Comparison of ENCODE assay signal across 1 cellular context in genomic region chr12:48865441-48866290, GRCh38.
A peak's percentile ranks its signal among the peaks of the same experiment; 100 is the strongest.
TF ChIP-seq lines count a peak whose summit lies in the region.

RND1 (minus strand) TSS chr12:48865870; CDS start chr12:48865767, 103 bp downstream.

TF ChIP-seq in HEK293, 187 proteins besides CTCF, POLR2A, EP300 and RAD21 (continued from another document and continues in another):
- TF ChIP-seq, protein P1, sequence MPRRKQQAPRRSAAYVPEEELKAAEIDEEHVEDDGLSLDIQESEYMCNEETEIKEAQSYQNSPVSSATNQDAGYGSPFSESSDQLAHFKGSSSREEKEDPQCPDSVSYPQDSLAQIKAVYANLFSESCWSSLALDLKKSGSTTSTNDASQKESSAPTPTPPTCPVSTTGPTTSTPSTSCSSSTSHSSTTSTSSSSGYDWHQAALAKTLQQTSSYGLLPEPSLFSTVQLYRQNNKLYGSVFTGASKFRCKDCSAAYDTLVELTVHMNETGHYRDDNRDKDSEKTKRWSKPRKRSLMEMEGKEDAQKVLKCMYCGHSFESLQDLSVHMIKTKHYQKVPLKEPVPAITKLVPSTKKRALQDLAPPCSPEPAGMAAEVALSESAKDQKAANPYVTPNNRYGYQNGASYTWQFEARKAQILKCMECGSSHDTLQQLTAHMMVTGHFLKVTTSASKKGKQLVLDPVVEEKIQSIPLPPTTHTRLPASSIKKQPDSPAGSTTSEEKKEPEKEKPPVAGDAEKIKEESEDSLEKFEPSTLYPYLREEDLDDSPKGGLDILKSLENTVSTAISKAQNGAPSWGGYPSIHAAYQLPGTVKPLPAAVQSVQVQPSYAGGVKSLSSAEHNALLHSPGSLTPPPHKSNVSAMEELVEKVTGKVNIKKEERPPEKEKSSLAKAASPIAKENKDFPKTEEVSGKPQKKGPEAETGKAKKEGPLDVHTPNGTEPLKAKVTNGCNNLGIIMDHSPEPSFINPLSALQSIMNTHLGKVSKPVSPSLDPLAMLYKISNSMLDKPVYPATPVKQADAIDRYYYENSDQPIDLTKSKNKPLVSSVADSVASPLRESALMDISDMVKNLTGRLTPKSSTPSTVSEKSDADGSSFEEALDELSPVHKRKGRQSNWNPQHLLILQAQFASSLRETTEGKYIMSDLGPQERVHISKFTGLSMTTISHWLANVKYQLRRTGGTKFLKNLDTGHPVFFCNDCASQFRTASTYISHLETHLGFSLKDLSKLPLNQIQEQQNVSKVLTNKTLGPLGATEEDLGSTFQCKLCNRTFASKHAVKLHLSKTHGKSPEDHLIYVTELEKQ (tag by site-specific recombination; IDR thresholded peaks at IDR 0.05; ENCODE audit: borderline replicate concordance), result no peak
- TF ChIP-seq ZEB2 (tag by site-specific recombination; IDR thresholded peaks at IDR 0.05) (peak; percentile 67), ZBTB48 (tag by site-specific recombination; IDR thresholded peaks at IDR 0.05) (no peak), KLF8 (tag by site-specific recombination; IDR thresholded peaks at IDR 0.05) (peak; percentile 38; the same call in 1 of the 2 replicates), GLIS1 (tag by site-specific recombination; IDR thresholded peaks at IDR 0.05) (peak; percentile 65; the same call in 1 of the 2 replicates), ZNF660 (tag by site-specific recombination; IDR thresholded peaks at IDR 0.05) (no peak; the same call in 1 of the 2 replicates), ZNF146 (tag by site-specific recombination; IDR thresholded peaks at IDR 0.05) (no peak), FEZF1 (tag by site-specific recombination; IDR thresholded peaks at IDR 0.05) (peak; percentile 65), ZNF513 (tag by site-specific recombination; IDR thresholded peaks at IDR 0.05) (peak; percentile 87), ZNF24 (tag by site-specific recombination; IDR thresholded peaks at IDR 0.05) (no peak), ZFHX2 (tag by site-specific recombination; conservative IDR thresholded peaks at IDR 0.05) (no peak), PRDM4 (tag by site-specific recombination; IDR thresholded peaks at IDR 0.05) (peak; percentile 9; the same call in 1 of the 2 replicates), GFI1B (tag by site-specific recombination; IDR thresholded peaks at IDR 0.05) (0 out of 2 replicates have a peak, but pooled peaks have one; percentile 6), SCRT2 (tag by site-specific recombination; IDR thresholded peaks at IDR 0.05) (peak; percentile 68; the same call in 1 of the 2 replicates), ZNF843 (tag by site-specific recombination; IDR thresholded peaks at IDR 0.05) (0 out of 2 replicates have a peak, but pooled peaks have one; percentile 30), ZBTB26 (tag by site-specific recombination; optimal IDR thresholded peaks at IDR 0.05) (peak; percentile 32), ZSCAN4 (tag by site-specific recombination; IDR thresholded peaks at IDR 0.05) (peak; percentile 16; the same call in 1 of the 2 replicates), ZNF341 (tag by site-specific recombination; IDR thresholded peaks at IDR 0.05; ENCODE audit: low read depth) (peak; percentile 96), ZNF426 (tag by site-specific recombination; IDR thresholded peaks at IDR 0.05) (no peak), ZNF629 (tag by site-specific recombination; IDR thresholded peaks at IDR 0.05) (peak; percentile 29; the same call in 1 of the 2 replicates), ZNF248 (tag by site-specific recombination; IDR thresholded peaks at IDR 0.05) (no peak), WT1 (tag by site-specific recombination; IDR thresholded peaks at IDR 0.05) (peak; percentile 73), ZNF2 (tag by site-specific recombination; IDR thresholded peaks at IDR 0.05) (peak; percentile 47; the same call in 1 of the 2 replicates), ELK4 (IDR thresholded peaks at IDR 0.05; ENCODE audit: borderline replicate concordance, low read depth, low read length) (no peak), ZNF658 (tag by site-specific recombination; IDR thresholded peaks at IDR 0.05) (no peak), ZNF26 (tag by site-specific recombination; IDR thresholded peaks at IDR 0.05) (no peak), BCL11A (tag by site-specific recombination; IDR thresholded peaks at IDR 0.05; ENCODE audit: low read depth) (no peak), ZNF76 (tag by site-specific recombination; IDR thresholded peaks at IDR 0.05; ENCODE audit: borderline replicate concordance, low read depth) (peak; percentile 47; the same call in 1 of the 2 replicates), EGR2 (tag by site-specific recombination; IDR thresholded peaks at IDR 0.05; ENCODE audit: low read depth) (no peak), ZNF121 (tag by site-specific recombination; IDR thresholded peaks at IDR 0.05) (no peak), ZNF335 (tag by site-specific recombination; conservative IDR thresholded peaks at IDR 0.05) (peak; percentile 62), ZSCAN16 (tag by site-specific recombination; IDR thresholded peaks at IDR 0.05) (no peak), SP7 (tag by site-specific recombination; IDR thresholded peaks at IDR 0.05) (peak; percentile 69), KLF10 (tag by site-specific recombination; IDR thresholded peaks at IDR 0.05) (peak; percentile 99)
- TF ChIP-seq, protein P2, sequence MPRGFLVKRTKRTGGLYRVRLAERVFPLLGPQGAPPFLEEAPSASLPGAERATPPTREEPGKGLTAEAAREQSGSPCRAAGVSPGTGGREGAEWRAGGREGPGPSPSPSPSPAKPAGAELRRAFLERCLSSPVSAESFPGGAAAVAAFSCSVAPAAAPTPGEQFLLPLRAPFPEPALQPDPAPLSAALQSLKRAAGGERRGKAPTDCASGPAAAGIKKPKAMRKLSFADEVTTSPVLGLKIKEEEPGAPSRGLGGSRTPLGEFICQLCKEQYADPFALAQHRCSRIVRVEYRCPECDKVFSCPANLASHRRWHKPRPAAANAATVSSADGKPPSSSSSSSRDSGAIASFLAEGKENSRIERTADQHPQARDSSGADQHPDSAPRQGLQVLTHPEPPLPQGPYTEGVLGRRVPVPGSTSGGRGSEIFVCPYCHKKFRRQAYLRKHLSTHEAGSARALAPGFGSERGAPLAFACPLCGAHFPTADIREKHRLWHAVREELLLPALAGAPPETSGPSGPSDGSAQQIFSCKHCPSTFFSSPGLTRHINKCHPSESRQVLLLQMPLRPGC (tag by site-specific recombination; IDR thresholded peaks at IDR 0.05), result peak; percentile 31; the same call in 1 of the 2 replicates
- TF ChIP-seq, protein P3, sequence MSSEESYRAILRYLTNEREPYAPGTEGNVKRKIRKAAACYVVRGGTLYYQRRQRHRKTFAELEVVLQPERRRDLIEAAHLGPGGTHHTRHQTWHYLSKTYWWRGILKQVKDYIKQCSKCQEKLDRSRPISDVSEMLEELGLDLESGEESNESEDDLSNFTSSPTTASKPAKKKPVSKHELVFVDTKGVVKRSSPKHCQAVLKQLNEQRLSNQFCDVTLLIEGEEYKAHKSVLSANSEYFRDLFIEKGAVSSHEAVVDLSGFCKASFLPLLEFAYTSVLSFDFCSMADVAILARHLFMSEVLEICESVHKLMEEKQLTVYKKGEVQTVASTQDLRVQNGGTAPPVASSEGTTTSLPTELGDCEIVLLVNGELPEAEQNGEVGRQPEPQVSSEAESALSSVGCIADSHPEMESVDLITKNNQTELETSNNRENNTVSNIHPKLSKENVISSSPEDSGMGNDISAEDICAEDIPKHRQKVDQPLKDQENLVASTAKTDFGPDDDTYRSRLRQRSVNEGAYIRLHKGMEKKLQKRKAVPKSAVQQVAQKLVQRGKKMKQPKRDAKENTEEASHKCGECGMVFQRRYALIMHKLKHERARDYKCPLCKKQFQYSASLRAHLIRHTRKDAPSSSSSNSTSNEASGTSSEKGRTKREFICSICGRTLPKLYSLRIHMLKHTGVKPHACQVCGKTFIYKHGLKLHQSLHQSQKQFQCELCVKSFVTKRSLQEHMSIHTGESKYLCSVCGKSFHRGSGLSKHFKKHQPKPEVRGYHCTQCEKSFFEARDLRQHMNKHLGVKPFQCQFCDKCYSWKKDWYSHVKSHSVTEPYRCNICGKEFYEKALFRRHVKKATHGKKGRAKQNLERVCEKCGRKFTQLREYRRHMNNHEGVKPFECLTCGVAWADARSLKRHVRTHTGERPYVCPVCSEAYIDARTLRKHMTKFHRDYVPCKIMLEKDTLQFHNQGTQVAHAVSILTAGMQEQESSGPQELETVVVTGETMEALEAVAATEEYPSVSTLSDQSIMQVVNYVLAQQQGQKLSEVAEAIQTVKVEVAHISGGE (tag by site-specific recombination; conservative IDR thresholded peaks at IDR 0.05; ENCODE audit: low read depth), result peak; percentile 82; the same call in 1 of the 2 replicates
- TF ChIP-seq, protein P4, sequence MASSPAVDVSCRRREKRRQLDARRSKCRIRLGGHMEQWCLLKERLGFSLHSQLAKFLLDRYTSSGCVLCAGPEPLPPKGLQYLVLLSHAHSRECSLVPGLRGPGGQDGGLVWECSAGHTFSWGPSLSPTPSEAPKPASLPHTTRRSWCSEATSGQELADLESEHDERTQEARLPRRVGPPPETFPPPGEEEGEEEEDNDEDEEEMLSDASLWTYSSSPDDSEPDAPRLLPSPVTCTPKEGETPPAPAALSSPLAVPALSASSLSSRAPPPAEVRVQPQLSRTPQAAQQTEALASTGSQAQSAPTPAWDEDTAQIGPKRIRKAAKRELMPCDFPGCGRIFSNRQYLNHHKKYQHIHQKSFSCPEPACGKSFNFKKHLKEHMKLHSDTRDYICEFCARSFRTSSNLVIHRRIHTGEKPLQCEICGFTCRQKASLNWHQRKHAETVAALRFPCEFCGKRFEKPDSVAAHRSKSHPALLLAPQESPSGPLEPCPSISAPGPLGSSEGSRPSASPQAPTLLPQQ (tag by site-specific recombination; IDR thresholded peaks at IDR 0.05), result peak; percentile 67; the same call in 1 of the 2 replicates
